ENCODE assay signal across 8 cellular contexts in the genomic region with DNA sequence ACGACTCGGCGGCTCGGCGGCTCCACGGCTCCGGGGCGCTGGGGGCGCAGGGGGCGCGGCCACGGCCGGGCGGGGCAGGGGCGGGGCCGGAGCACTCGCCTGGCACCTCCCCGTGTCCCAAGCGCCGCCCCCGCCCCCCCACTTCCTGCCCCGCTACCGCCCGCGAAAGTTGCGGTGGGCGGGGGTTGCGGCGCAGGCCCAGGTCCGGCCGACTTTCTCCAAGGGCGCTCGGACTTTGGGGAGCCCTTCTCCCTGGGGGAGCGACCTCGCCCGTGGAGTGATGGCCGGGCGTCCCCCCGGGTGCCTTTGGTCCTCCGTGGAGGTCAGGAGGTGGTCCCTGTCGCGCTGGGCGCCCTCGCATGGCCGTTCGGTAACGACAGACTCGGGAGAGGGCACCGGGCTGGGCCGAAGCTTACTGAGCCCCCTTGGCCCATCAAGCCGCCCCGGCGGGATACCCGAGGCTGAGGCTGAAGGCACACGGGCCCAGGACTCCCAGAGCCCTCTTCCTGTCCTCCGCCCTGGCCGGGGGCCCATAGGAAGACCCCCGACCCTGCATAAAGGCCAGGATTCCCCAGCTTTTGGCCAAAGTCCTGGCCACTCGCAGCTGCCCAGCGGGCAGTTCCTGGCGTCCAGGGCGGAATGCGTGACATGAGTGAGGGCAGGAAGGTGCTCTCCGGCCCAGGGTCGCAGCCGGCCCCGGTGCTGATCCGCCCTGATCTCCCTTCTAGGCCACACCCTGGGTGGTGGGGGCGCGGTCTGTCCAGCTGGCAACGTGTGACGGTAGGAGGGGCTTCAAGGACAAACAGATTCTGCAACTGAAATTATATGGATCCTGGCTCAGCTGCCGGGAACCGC. TPM values are rescaled to one million over a fixed set of nuclear protein-coding genes. Genes with fewer than 3 reads are reported as not detected.
DNase-seq lines count a peak whose midpoint lies in the region; ATAC-seq and TF ChIP-seq lines count a peak whose summit lies in the region.

No MANE protein-coding gene starts in this region.

- H4K20me1 ChIP-seq in GM23338 (replicated peaks; ENCODE audit: insufficient read depth) (no peaks in the 10 kb centered on the region; the same call in 1 of the 2 replicates), Loucy (ENCODE audit: insufficient read depth, low read length, poor library complexity, severe bottlenecking) (peaks cover 7% of the 10 kb centered on the region)

- DNase-seq in DMS53 treated with DMSO at 0.1 percent for 48 hours (lab: John Stamatoyannopoulos, UW; ENCODE audit: unreplicated experiment) (peak; percentile 44), GM23338 (ENCODE audit: low spot score) (peak; percentile 80), SJCRH30 (peak; percentile 92), ovary (peak; percentile 73 to 87 (median 84)), tibial nerve (ENCODE audit: low spot score in 2 of 2) (peak; percentile 81 to 88)
- DNase-seq in activated naive CD4-positive, alpha-beta T cell (lab: John Stamatoyannopoulos, UW), result peak; percentile 25 to 82 (median 56)

- TF ChIP-seq EP300 in gastroesophageal sphincter (IDR thresholded peaks at IDR 0.05) (no peak), ovary (IDR thresholded peaks at IDR 0.05) (no peak), tibial nerve (IDR thresholded peaks at IDR 0.05) (peak in 1 of 2 donors; percentile 66)

- no peaks in the 10 kb centered on the region for H3K9me2 ChIP-seq in GM23338 (ENCODE audit: insufficient read depth)
- H3K9me2 ChIP-seq in Loucy (replicated peaks; ENCODE audit: low read depth, low read length), result no peaks in the 10 kb centered on the region

- H3K27me3 ChIP-seq in GM23338 (ENCODE audit: insufficient read depth) (no peaks in the 10 kb centered on the region), Loucy (ENCODE audit: insufficient read depth, low read length, poor library complexity, severe bottlenecking) (no peaks in the 10 kb centered on the region), SJCRH30 (no peaks in the 10 kb centered on the region), gastroesophageal sphincter (peaks cover 16% of the 10 kb centered on the region), ovary (no peaks in the 10 kb centered on the region), tibial nerve (no peaks in the 10 kb centered on the region)

- H3K4me1 ChIP-seq in GM23338 (ENCODE audit: insufficient read depth), result peaks cover 17% of the 10 kb centered on the region; the same call in 1 of the 2 replicates
- H3K4me1 ChIP-seq in Loucy (ENCODE audit: insufficient read depth, low read length, poor library complexity, severe bottlenecking), result peaks cover 32% of the 10 kb centered on the region
- H3K4me1 ChIP-seq in SJCRH30, result peaks cover 24% of the 10 kb centered on the region
- peaks cover 0 to 40% (median 18%) of the 10 kb centered on the region in 3 donors for H3K4me1 ChIP-seq in gastroesophageal sphincter
- peaks cover 6% of the 10 kb centered on the region for H3K4me1 ChIP-seq in ovary (ENCODE audit: insufficient read depth)
- peaks cover 0 to 35% (median 20%) of the 10 kb centered on the region in 4 donors for H3K4me1 ChIP-seq in tibial nerve

- H3K4me1 Mint-ChIP-seq in GM23338, result peaks cover 27% of the 10 kb centered on the region

- H3K9me3 ChIP-seq in Loucy (ENCODE audit: insufficient read depth, low read depth, low read length) (no peaks in the 10 kb centered on the region), SJCRH30 (replicated peaks) (no peaks in the 10 kb centered on the region), gastroesophageal sphincter (no peaks in the 10 kb centered on the region), ovary (no peaks in the 10 kb centered on the region), tibial nerve (no peaks in the 10 kb centered on the region)

- H3K9ac ChIP-seq in Loucy (ENCODE audit: low read depth, low read length, poor library complexity, severe bottlenecking), result peak overlapping the region; percentile 95

- TF ChIP-seq POLR2A in gastroesophageal sphincter (IDR thresholded peaks at IDR 0.05), result peak; percentile 30 to 49
- peak; percentile 40 for TF ChIP-seq POLR2A in ovary (IDR thresholded peaks at IDR 0.05)
- TF ChIP-seq POLR2A in tibial nerve (IDR thresholded peaks at IDR 0.05), result peak; percentile 23 to 36

- peak overlapping the region; percentile 71 for H3K4me3 Mint-ChIP-seq in GM23338

- peaks cover 33% of the 10 kb centered on the region for H3K79me2 ChIP-seq in GM23338 (replicated peaks; ENCODE audit: insufficient read depth)
- H3K79me2 ChIP-seq in Loucy (ENCODE audit: insufficient read depth, low read length), result peaks cover 37% of the 10 kb centered on the region

- intact Hi-C loops in ovary (cut with DNase I), result no loop called here

- no CpG with 5 or more reads among the region's 74 CpGs for WGBS in gastroesophageal sphincter (ENCODE audit: low coverage in 1 of 2), 2 donors
- WGBS in ovary, 3 donors, result 0 to 1% (median 1%) methylated on average over 41 to 74 of the region's 74 CpGs
- WGBS in tibial nerve, 2 donors, result 0 to 1% methylated on average over 15 to 34 of the region's 74 CpGs

- peak; percentile 33 to 51; a peak in 3 of 4 replicates for TF ChIP-seq CTCF in GM23338 (conservative IDR thresholded peaks at IDR 0.05; ENCODE audit: low read depth in 2 of 2)
- TF ChIP-seq CTCF in Loucy (conservative IDR thresholded peaks at IDR 0.05; ENCODE audit: low read length), result peak; percentile 66
- TF ChIP-seq CTCF in gastroesophageal sphincter (IDR thresholded peaks at IDR 0.05), result peak in 3 of 4 experiments; percentile 34 to 62 (median 49)
- peak in 1 of 3 donors; percentile 34 for TF ChIP-seq CTCF in ovary (IDR thresholded peaks at IDR 0.05)
- peak; percentile 33 to 68 (median 50) for TF ChIP-seq CTCF in tibial nerve (IDR thresholded peaks at IDR 0.05)

- H3K4me3 ChIP-seq in GM23338 (peak overlapping the region; percentile 91), Loucy (ENCODE audit: low read length, poor library complexity, severe bottlenecking) (peak overlapping the region; percentile 97), SJCRH30 (peak overlapping the region; percentile 85), gastroesophageal sphincter (peak overlapping the region; percentile 55 to 83), ovary (peak overlapping the region; percentile 66), tibial nerve (peak overlapping the region; percentile 64 to 84 (median 75))

- H3K36me3 ChIP-seq in GM23338 (ENCODE audit: insufficient read depth), result no peaks in the 10 kb centered on the region
- H3K36me3 ChIP-seq in Loucy (ENCODE audit: insufficient read depth, low read length), result no peaks in the 10 kb centered on the region
- H3K36me3 ChIP-seq in SJCRH30, result no peaks in the 10 kb centered on the region
- H3K36me3 ChIP-seq in gastroesophageal sphincter, result no peaks in the 10 kb centered on the region
- no peaks in the 10 kb centered on the region for H3K36me3 ChIP-seq in ovary
- H3K36me3 ChIP-seq in tibial nerve, result no peaks in the 10 kb centered on the region

- peak; percentile 42 for ATAC-seq in GM23338
- ATAC-seq in gastroesophageal sphincter, result peak; percentile 83

- H3K27ac ChIP-seq in GM23338 (ENCODE audit: low read depth) (0 out of 2 replicates have a peak overlapping the region, but pooled peaks have one; percentile 63), SJCRH30 (peak overlapping the region; percentile 83), gastroesophageal sphincter (peak overlapping the region; percentile 72 to 96 (median 90)), ovary (peak overlapping the region; percentile 68 to 70), tibial nerve (peak overlapping the region; percentile 85 to 92 (median 89))

- H3K27ac Mint-ChIP-seq in GM23338, result no peak overlapping the region

- H2AFZ ChIP-seq in GM23338 (peak overlapping the region; percentile 88; the same call in 1 of the 2 replicates), Loucy (ENCODE audit: low read length) (peak overlapping the region; percentile 97)

- peaks cover 14% of the 10 kb centered on the region for H3K27me3 Mint-ChIP-seq in GM23338 (ENCODE audit: insufficient read depth, low read depth, poor library complexity)

- 0 out of 2 replicates have a peak, but pooled peaks cover 4% of the 10 kb centered on the region for H3F3A ChIP-seq in GM23338 (replicated peaks; ENCODE audit: low read depth)
- H3F3A ChIP-seq in Loucy (ENCODE audit: low read depth), result no peaks in the 10 kb centered on the region

- H3K9me3 Mint-ChIP-seq in GM23338, result no peaks in the 10 kb centered on the region; the same call in 2 of the 3 replicates

- H3K4me2 ChIP-seq in GM23338, result peak overlapping the region; percentile 99
- peak overlapping the region; percentile 98 for H3K4me2 ChIP-seq in Loucy (ENCODE audit: low read depth, low read length, poor library complexity, severe bottlenecking)

- no peaks in the 10 kb centered on the region for H3K36me3 Mint-ChIP-seq in GM23338 (ENCODE audit: low read depth)

TF ChIP-seq in GM23338, 12 proteins besides CTCF, POLR2A, EP300 and RAD21:
- TF ChIP-seq EZH2 (IDR thresholded peaks at IDR 0.05; ENCODE audit: low read depth, unreplicated experiment) (no peak), POLR2AphosphoS5 (IDR thresholded peaks at IDR 0.05; ENCODE audit: low read depth) (peak; percentile 40; the same call in 1 of the 2 replicates)

RNA-seq across cellular contexts. Expression of a gene that starts 0.9 kb away (rescaled TPM):
- total RNA-seq in GM23338 (2014; rRNA removed; shearing (Covaris generic)), result 24.3 and 28.9 TPM in 2 replicates
- polyA plus RNA-seq in GM23338 (2016; fragmentation: Nextera tagmentation; extraction: Ambion mirVana) (7.2 and 8.1 TPM in 2 replicates), ovary (1 to 10 TPM; 5.4 to 6.7 TPM)
- 24.0 and 28.0 TPM in 2 replicates for total RNA-seq in SJCRH30 (2014; rRNA removed; shearing (Covaris generic))
- total RNA-seq in gastroesophageal sphincter (10 to 100 TPM in 1 of 4 donors, 1 to 10 TPM in 3; 7.7 to 16.8 (median 8.9) TPM), ovary (10 to 100 TPM in 2 of 7 donors, 1 to 10 TPM in 5; 3.7 to 14.1 (median 7.8) TPM), tibial nerve (10 to 100 TPM; 10.3 to 20.1 (median 13.1) TPM)

RNA-seq across cellular contexts. Expression of a gene that starts 32.3 kb away (rescaled TPM):
- 12.8 and 16.0 TPM in 2 replicates for total RNA-seq in GM23338 (2014; rRNA removed; shearing (Covaris generic))
- polyA plus RNA-seq in GM23338 (2016; fragmentation: Nextera tagmentation; extraction: Ambion mirVana) (9.2 and 10.9 TPM in 2 replicates), ovary (10 to 100 TPM; 17.1 to 28.1 TPM)
- 20.1 and 20.2 TPM in 2 replicates for total RNA-seq in SJCRH30 (2014; rRNA removed; shearing (Covaris generic))
- total RNA-seq in gastroesophageal sphincter (10 to 100 TPM; 15.3 to 39.0 (median 21.7) TPM), ovary (10 to 100 TPM; 14.5 to 26.3 (median 21.1) TPM), tibial nerve (10 to 100 TPM in 3 of 4 donors, 1 to 10 TPM in 1; 9.2 to 28.2 (median 13.7) TPM)

Comparison
In these comparisons a context has a peak if more than half of its experiments do, and no peak if none do; other contexts are left out.
1. Peak in every context shown above with its lines: DNase-seq, ATAC-seq, H3K4me3 ChIP-seq and H3K27ac ChIP-seq.